ENCODE assay signal across 26 cellular contexts in the genomic region with DNA sequence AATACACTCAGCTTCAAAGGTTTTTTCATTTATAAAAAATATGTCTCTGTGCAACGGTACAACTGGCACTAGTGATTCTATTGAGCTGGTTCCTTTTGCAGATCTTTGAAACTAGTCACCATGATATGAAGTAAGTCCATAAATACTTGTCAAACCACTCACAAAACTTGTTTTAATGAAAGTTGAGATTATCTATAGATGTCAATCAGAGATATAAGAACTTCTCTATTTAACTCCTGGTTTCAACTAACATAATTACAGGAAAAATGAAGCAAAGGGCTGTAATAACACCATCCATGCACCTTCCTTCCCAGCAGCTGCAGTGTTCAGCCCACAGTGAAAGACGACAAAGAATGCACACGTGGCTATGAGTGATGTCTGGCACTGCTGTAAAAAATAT. TPM values are rescaled to one million over a fixed set of nuclear protein-coding genes. Genes with fewer than 3 reads are reported as not detected.
DNase-seq lines count a peak whose midpoint lies in the region; ATAC-seq and TF ChIP-seq lines count a peak whose summit lies in the region.
"Had no signal": no experiment of that assay in that cellular context is flagged by ENCODE, and none has a peak within 500 bp of the region (broad histone marks: within the 10 kb centered on the region; RNA-seq: fewer than 3 reads in every experiment).

No MANE protein-coding gene starts in this region.

- H3K4me1 Mint-ChIP-seq in activated naive CD4-positive, alpha-beta T cell treated with anti-CD3 and anti-CD28 coated beads, Interleukin-2, amount 50 U/mL, for 24 hours, result peaks cover 86% of the 10 kb centered on the region
- H3K4me1 Mint-ChIP-seq in T-helper 17 cell, result peaks cover 59% of the 10 kb centered on the region
- H3K4me1 Mint-ChIP-seq in effector memory CD8-positive, alpha-beta T cell (ENCODE audit: low read depth in 2 of 2), result peaks cover 39 to 63% of the 10 kb centered on the region in 2 donors
- H3K4me1 Mint-ChIP-seq in activated CD8-positive, alpha-beta memory T cell treated with anti-CD3 and anti-CD28 coated beads, Interleukin-2, amount 10 ng/mL, durations not matched to agents 7 days and 5 days, result peaks cover 25% of the 10 kb centered on the region

- no peaks in the 10 kb centered on the region for H3K9me3 ChIP-seq in T-helper 17 cell (ENCODE audit: control insufficient read depth, low read length, poor library complexity, severe bottlenecking)
- no peaks in the 10 kb centered on the region for H3K9me3 ChIP-seq in WERI-Rb-1 (ENCODE audit: severe bottlenecking)
- H3K9me3 ChIP-seq: A549, esophagus squamous epithelium, gastroesophageal sphincter, left lung, SJCRH30 had no signal

- no peak overlapping the region for H3K27ac ChIP-seq in WERI-Rb-1
- H3K27ac ChIP-seq: A549, coronary artery, gastroesophageal sphincter, GM23248, left lung, SJCRH30, skin epidermis had no signal

- no peak for TF ChIP-seq CTCF in WERI-Rb-1 (IDR thresholded peaks at IDR 0.05; ENCODE audit: low read depth, low read length)

- H3K36me3 Mint-ChIP-seq in activated naive CD4-positive, alpha-beta T cell treated with anti-CD3 and anti-CD28 coated beads, Interleukin-2, amount 50 U/mL, for 24 hours, result peaks cover 12% of the 10 kb centered on the region
- no peaks in the 10 kb centered on the region for H3K36me3 Mint-ChIP-seq in T-helper 17 cell (ENCODE audit: low read depth)
- H3K36me3 Mint-ChIP-seq in effector memory CD8-positive, alpha-beta T cell (ENCODE audit: insufficient read depth), result peaks cover 42% of the 10 kb centered on the region
- peaks cover 34% of the 10 kb centered on the region for H3K36me3 Mint-ChIP-seq in activated CD8-positive, alpha-beta memory T cell treated with anti-CD3 and anti-CD28 coated beads, Interleukin-2, amount 10 ng/mL, durations not matched to agents 7 days and 5 days

- H3K4me3 ChIP-seq in WERI-Rb-1 (ENCODE audit: low read depth, low read length), result no peak overlapping the region
- H3K4me3 ChIP-seq: A549, coronary artery, esophagus squamous epithelium, gastroesophageal sphincter, GM23248, left lung, SJCRH30, skin epidermis had no signal

- no peaks in the 10 kb centered on the region for H3K27me3 ChIP-seq in WERI-Rb-1 (ENCODE audit: insufficient read depth, low read depth, severe bottlenecking)
- H3K27me3 ChIP-seq: esophagus squamous epithelium, gastroesophageal sphincter, left lung, SJCRH30 had no signal

- no peak for DNase-seq in activated naive CD4-positive, alpha-beta T cell treated with Interleukin-2 at 50 U/mL for 16 hours
- no peak for DNase-seq in T-helper 17 cell
- no peak for DNase-seq in effector memory CD8-positive, alpha-beta T cell
- no peak for DNase-seq in NCI-H510A (lab: John Stamatoyannopoulos, UW)
- DNase-seq in WERI-Rb-1, result no peak
- DNase-seq in activated CD8-positive, alpha-beta memory T cell treated with anti-CD3 and anti-CD28 coated beads, Interleukin-2, amount 10 ng/mL, durations not matched to agents 7 days and 5 days, result no peak
- DNase-seq in foreskin melanocyte, result no peak
- DNase-seq: activated CD4-positive, alpha-beta memory T cell treated with anti-CD3 and anti-CD28 coated beads for 36 hours; aorta; DMS79 treated with DMSO at 0.1 percent for 48 hours; endodermal cell; esophagus squamous epithelium; GM23248; KBM-7; left lung; MM.1S; NCI-H2029 treated with DMSO at 0.1 percent for 48 hours; NCI-H2227 treated with DMSO at 0.1 percent for 48 hours; SJCRH30; stimulated activated naive CD8-positive, alpha-beta T cell treated with anti-CD3 and anti-CD28 coated beads, Interleukin-15, amount 100 ng/mL, for 72 hours had no signal

- no peak for ATAC-seq in T-helper 17 cell
- no peak for ATAC-seq in effector memory CD8-positive, alpha-beta T cell (replicated peaks)
- ATAC-seq in activated CD8-positive, alpha-beta memory T cell treated with anti-CD3 and anti-CD28 coated beads, Interleukin-2, amount 10 ng/mL, durations not matched to agents 7 days and 5 days, result no peak
- ATAC-seq: activated CD4-positive, CD25-positive, alpha-beta regulatory T cell treated with anti-CD3 and anti-CD28 coated beads, Interleukin-2, amount 50 U/mL, for 24 hours; gastroesophageal sphincter; left lung had no signal

- CTCF ChIA-PET in activated CD8-positive, alpha-beta memory T cell treated with anti-CD3 and anti-CD28 coated beads, Interleukin-2, amount 10 ng/mL, durations not matched to agents 7 days and 5 days (lab: Charles Lee), result interaction anchor here (1.0 to 11.2 kb wide), 4 partner anchors 10 to 206 kb away, joined by 3 to 76 read pairs (median 4); no protein-coding TSS in a partner anchor

- no peak overlapping the region for H3K4me3 Mint-ChIP-seq in activated naive CD4-positive, alpha-beta T cell treated with anti-CD3 and anti-CD28 coated beads, Interleukin-2, amount 50 U/mL, for 24 hours
- H3K4me3 Mint-ChIP-seq in T-helper 17 cell, result no peak overlapping the region
- H3K4me3 Mint-ChIP-seq in effector memory CD8-positive, alpha-beta T cell, result no peak overlapping the region
- H3K4me3 Mint-ChIP-seq in activated CD8-positive, alpha-beta memory T cell treated with anti-CD3 and anti-CD28 coated beads, Interleukin-2, amount 10 ng/mL, durations not matched to agents 7 days and 5 days, result no peak overlapping the region
- H3K4me3 Mint-ChIP-seq: activated CD4-positive, alpha-beta memory T cell treated with anti-CD3 and anti-CD28 coated beads for 36 hours; endodermal cell; stimulated activated naive CD8-positive, alpha-beta T cell treated with anti-CD3 and anti-CD28 coated beads, Interleukin-15, amount 100 ng/mL, for 72 hours had no signal

- peak overlapping the region; percentile 81 for H3K27ac Mint-ChIP-seq in activated naive CD4-positive, alpha-beta T cell treated with anti-CD3 and anti-CD28 coated beads, Interleukin-2, amount 50 U/mL, for 24 hours
- H3K27ac Mint-ChIP-seq in T-helper 17 cell, result peak overlapping the region; percentile 91
- peak overlapping the region; percentile 8 to 80 for H3K27ac Mint-ChIP-seq in effector memory CD8-positive, alpha-beta T cell
- H3K27ac Mint-ChIP-seq in activated CD8-positive, alpha-beta memory T cell treated with anti-CD3 and anti-CD28 coated beads, Interleukin-2, amount 10 ng/mL, durations not matched to agents 7 days and 5 days, result no peak overlapping the region
- H3K27ac Mint-ChIP-seq: activated CD4-positive, alpha-beta memory T cell treated with anti-CD3 and anti-CD28 coated beads for 36 hours had no signal

- no peaks in the 10 kb centered on the region for H3K9me3 Mint-ChIP-seq in activated naive CD4-positive, alpha-beta T cell treated with anti-CD3 and anti-CD28 coated beads, Interleukin-2, amount 50 U/mL, for 24 hours
- no peaks in the 10 kb centered on the region for H3K9me3 Mint-ChIP-seq in effector memory CD8-positive, alpha-beta T cell
- no peaks in the 10 kb centered on the region for H3K9me3 Mint-ChIP-seq in activated CD8-positive, alpha-beta memory T cell treated with anti-CD3 and anti-CD28 coated beads, Interleukin-2, amount 10 ng/mL, durations not matched to agents 7 days and 5 days (ENCODE audit: low read depth)
- H3K9me3 Mint-ChIP-seq: activated CD4-positive, alpha-beta memory T cell treated with anti-CD3 and anti-CD28 coated beads for 36 hours; endodermal cell; stimulated activated naive CD8-positive, alpha-beta T cell treated with anti-CD3 and anti-CD28 coated beads, Interleukin-15, amount 100 ng/mL, for 72 hours had no signal

- no peaks in the 10 kb centered on the region; the same call in 1 of the 2 replicates for H3K36me3 ChIP-seq in WERI-Rb-1

- H3K27me3 Mint-ChIP-seq in activated naive CD4-positive, alpha-beta T cell treated with anti-CD3 and anti-CD28 coated beads, Interleukin-2, amount 50 U/mL, for 24 hours, result no peaks in the 10 kb centered on the region
- H3K27me3 Mint-ChIP-seq in T-helper 17 cell, result no peaks in the 10 kb centered on the region
- no peaks in the 10 kb centered on the region for H3K27me3 Mint-ChIP-seq in effector memory CD8-positive, alpha-beta T cell
- no peaks in the 10 kb centered on the region for H3K27me3 Mint-ChIP-seq in activated CD8-positive, alpha-beta memory T cell treated with anti-CD3 and anti-CD28 coated beads, Interleukin-2, amount 10 ng/mL, durations not matched to agents 7 days and 5 days
- H3K27me3 Mint-ChIP-seq: activated CD4-positive, alpha-beta memory T cell treated with anti-CD3 and anti-CD28 coated beads for 36 hours; stimulated activated naive CD8-positive, alpha-beta T cell treated with anti-CD3 and anti-CD28 coated beads, Interleukin-15, amount 100 ng/mL, for 72 hours had no signal

RNA-seq across cellular contexts. Expression of a gene that starts 44.7 kb away (rescaled TPM):
- 100 to 1,000 TPM; 372 to 400 TPM for total RNA-seq in T-helper 17 cell
- 100 to 1,000 TPM; 194 to 242 TPM for total RNA-seq in activated CD8-positive, alpha-beta memory T cell treated with anti-CD3 and anti-CD28 coated beads, Interleukin-2, amount 10 ng/mL, durations not matched to agents 7 days and 5 days
